14 cellular contexts compared by ENCODE assay signal in genomic region chr17:33284022-33284421, GRCh38. TPM values are rescaled to one million over a fixed set of nuclear protein-coding genes. Genes with fewer than 3 reads are reported as not detected.
A peak's percentile ranks its signal among the peaks of the same experiment; 100 is the strongest.
DNase-seq lines count a peak whose midpoint lies in the region; ATAC-seq, FAIRE-seq and TF ChIP-seq lines count a peak whose summit lies in the region.
"Had no signal": no experiment of that assay in that cellular context is flagged by ENCODE, and none has a peak within 500 bp of the region (broad histone marks: within the 10 kb centered on the region; RNA-seq: fewer than 3 reads in every experiment).

No MANE protein-coding gene starts in this region.

- H3K27ac Mint-ChIP-seq in HFFc6 = no peak overlapping the region
- H3K27ac Mint-ChIP-seq: CD4-positive, CD25-positive, alpha-beta regulatory T cell had no signal

- H3K4me3 ChIP-seq in astrocyte of the cerebellum (ENCODE audit: low read depth, low read length) (no peak overlapping the region), kidney (ENCODE audit: low read length in 2 of 2) (no peak overlapping the region), smooth muscle cell (no peak overlapping the region)
- H3K4me3 ChIP-seq: uterus had no signal

- no peak overlapping the region for H3K4me3 Mint-ChIP-seq in HFFc6
- H3K4me3 Mint-ChIP-seq: CD4-positive, CD25-positive, alpha-beta regulatory T cell had no signal

- FAIRE-seq in kidney (lab: Jason Lieb, UNC) = peak; percentile 60

- H3K9me3 ChIP-seq in kidney (ENCODE audit: control insufficient read depth in 1 of 2, low read length in 2 of 2) = no peaks in the 10 kb centered on the region
- no peaks in the 10 kb centered on the region for H3K9me3 ChIP-seq in smooth muscle cell (replicated peaks; ENCODE audit: low read depth)
- H3K9me3 ChIP-seq: uterus had no signal

- H3K9me3 Mint-ChIP-seq in HFFc6 = peaks cover 20% of the 10 kb centered on the region
- H3K9me3 Mint-ChIP-seq: CD4-positive, CD25-positive, alpha-beta regulatory T cell had no signal

- 38% methylated on average over 4 of the region's 4 CpGs for WGBS in smooth muscle cell (ENCODE audit: low lambda C conversion rate)

- H3K27me3 Mint-ChIP-seq in HFFc6 (ENCODE audit: insufficient read depth) = peaks cover 8% of the 10 kb centered on the region

- DNase-seq in A172 (ENCODE audit: low spot score) (peak; percentile 45), HFFc6 (peak; percentile 62), astrocyte of the cerebellum (ENCODE audit: low read depth) (peak; percentile 59), kidney (no peak), smooth muscle cell (lab: John Stamatoyannopoulos, UW; ENCODE audit: unreplicated experiment) (no peak), posterior cingulate gyrus (no peak), CD1c-positive myeloid dendritic cell (ENCODE audit: extremely low spot score) (no peak)
- DNase-seq: activated CD8-positive, alpha-beta memory T cell treated with anti-CD3 and anti-CD28 coated beads, Interleukin-2, amount 50 U/mL, for 4 hours; CD4-positive, CD25-positive, alpha-beta regulatory T cell; midbrain; stimulated activated CD4-positive, alpha-beta T cell treated with anti-CD3 and anti-CD28 coated beads, Interleukin-2, amount 100 ng/mL, for 48 hours had no signal

- no peak overlapping the region for H2AFZ ChIP-seq in smooth muscle cell (ENCODE audit: low read depth)

- peaks cover 16% of the 10 kb centered on the region for H3K27me3 ChIP-seq in smooth muscle cell (ENCODE audit: low read depth)
- H3K27me3 ChIP-seq: uterus had no signal

- no peaks in the 10 kb centered on the region; the same call in 1 of the 2 replicates for H3K36me3 Mint-ChIP-seq in HFFc6 (ENCODE audit: low read depth)
- H3K36me3 Mint-ChIP-seq: CD4-positive, CD25-positive, alpha-beta regulatory T cell had no signal

- H3K36me3 ChIP-seq in kidney (ENCODE audit: control insufficient read depth in 1 of 2, insufficient read depth in 2 of 2, low read length in 2 of 2) = no peaks in the 10 kb centered on the region
- H3K36me3 ChIP-seq in smooth muscle cell (ENCODE audit: low read depth) = no peaks in the 10 kb centered on the region
- H3K36me3 ChIP-seq: uterus had no signal

- H3K9ac ChIP-seq in kidney (ENCODE audit: low read length in 2 of 2) (no peak overlapping the region), smooth muscle cell (ENCODE audit: low read depth) (no peak overlapping the region)

- no peaks in the 10 kb centered on the region for H4K20me1 ChIP-seq in smooth muscle cell (ENCODE audit: low read depth)

- H3K4me2 ChIP-seq in smooth muscle cell = no peak overlapping the region

- H3K4me1 Mint-ChIP-seq in HFFc6 (ENCODE audit: low read depth) = peaks cover 10% of the 10 kb centered on the region; the same call in 1 of the 2 replicates
- H3K4me1 Mint-ChIP-seq: CD4-positive, CD25-positive, alpha-beta regulatory T cell had no signal

- no peak for ATAC-seq in GM18511 (IDR thresholded peaks at IDR 0.05; ENCODE audit: unreplicated experiment)

- no peak for TF ChIP-seq CTCF in HFFc6 (IDR thresholded peaks at IDR 0.05)
- no peak for TF ChIP-seq CTCF in astrocyte of the cerebellum (IDR thresholded peaks at IDR 0.05; ENCODE audit: low read depth, low read length, missing control alignments)
- TF ChIP-seq CTCF in kidney (IDR thresholded peaks at IDR 0.05; ENCODE audit: borderline replicate concordance, extremely low read depth, insufficient read depth) = no peak
- TF ChIP-seq CTCF in smooth muscle cell (IDR thresholded peaks at IDR 0.05; ENCODE audit: borderline replicate concordance, insufficient read depth, poor library complexity, severe bottlenecking) = no peak

- intact Hi-C loops in kidney (cut with DNase I) (no loop called here), posterior cingulate gyrus (cut with DNase I) (no loop called here)

- H3K79me2 ChIP-seq in smooth muscle cell (ENCODE audit: low read depth) = no peaks in the 10 kb centered on the region

- in situ Hi-C loops in astrocyte of the cerebellum (cut with HindIII; ENCODE audit: low sequenced_read_pairs) = no loop called here

- H3F3A ChIP-seq in smooth muscle cell (ENCODE audit: low read depth) = no peaks in the 10 kb centered on the region

- H3K4me1 ChIP-seq in kidney (ENCODE audit: control insufficient read depth in 1 of 2, insufficient read depth in 1 of 2, low read depth in 1 of 2, low read length in 2 of 2) (no peaks in the 10 kb centered on the region), smooth muscle cell (ENCODE audit: low read depth) (peaks cover 4% of the 10 kb centered on the region)
- H3K4me1 ChIP-seq: uterus had no signal

- no peak overlapping the region for H3K27ac ChIP-seq in kidney (ENCODE audit: low read depth in 2 of 2, low read length in 2 of 2)
- no peak overlapping the region for H3K27ac ChIP-seq in smooth muscle cell (ENCODE audit: low read depth)

RNA-seq across cellular contexts. Expression of gene ASIC2, which starts 9.1 kb away (rescaled TPM):
- not detected in 2 replicates for total RNA-seq in A172 (2014; rRNA removed; shearing (Covaris generic))
- total RNA-seq in HFFc6 (2021; fragmentation: NEBNext Ultra II Directional; extraction: Animal tissue kit (Norgen Biotek cat#: 25700)) = not detected
- 2.9 TPM for total RNA-seq in kidney
- polyA plus RNA-seq in kidney (ENCODE audit: insufficient read depth, low read depth, low replicate concordance) = 0.60 TPM
- total RNA-seq in smooth muscle cell = 0.18 and 4.2 TPM in 2 replicates
- 0.23 and 0.31 TPM in 2 replicates for polyA plus RNA-seq in smooth muscle cell
- total RNA-seq: CD4-positive, CD25-positive, alpha-beta regulatory T cell; SK-MEL-5 had no signal
- polyA plus RNA-seq: CD4-positive, CD25-positive, alpha-beta regulatory T cell had no signal

Comparison
In these comparisons a context has a peak if more than half of its experiments do, and no peak if none do; other contexts are left out.
1. DNase-seq: peak in A172 (single experiment), HFFc6 (single experiment) and astrocyte of the cerebellum (single experiment); none in kidney (single experiment), smooth muscle cell (single experiment), posterior cingulate gyrus (0 of 10) and CD1c-positive myeloid dendritic cell (single experiment).